In genomic region chr10:118013078-118013568, GRCh38 we compare ENCODE assay signal across 18 cellular contexts. TPM values are rescaled to one million over a fixed set of nuclear protein-coding genes. Genes with fewer than 3 reads are reported as not detected.
DNase-seq lines count a peak whose midpoint lies in the region; ATAC-seq, FAIRE-seq and TF ChIP-seq lines count a peak whose summit lies in the region.
"Had no signal": no experiment of that assay in that cellular context is flagged by ENCODE, and none has a peak within 500 bp of the region (broad histone marks: within the 10 kb centered on the region; RNA-seq: fewer than 3 reads in every experiment).

No MANE protein-coding gene starts in this region.

- H3K9ac ChIP-seq in GM12878 (ENCODE audit: control insufficient read depth, insufficient read depth, low read length) = no peak overlapping the region
- H3K9ac ChIP-seq: BLaER1 had no signal

- no TSS peak for BruUV-seq in GM12878 (replicated peaks; lab: Mats Ljungman, UMichigan)

- TF ChIP-seq POLR2A in GM12878 (IDR thresholded peaks at IDR 0.05; ENCODE audit: low read depth, low read length) = no peak

- peak; percentile 71 for FAIRE-seq in GM12878 (lab: Jason Lieb, UNC)
- FAIRE-seq: A549 had no signal

- TF ChIP-seq EP300 in GM12878 (IDR thresholded peaks at IDR 0.05; ENCODE audit: borderline replicate concordance in 1 of 2, control insufficient read depth in 1 of 2, low read depth in 2 of 2, low read length in 2 of 2) = no peak

- TF ChIP-seq RAD21 in GM12878 (IDR thresholded peaks at IDR 0.05; ENCODE audit: insufficient read depth, low read depth, low read length) = no peak

- no peak overlapping the region for H3K4me2 ChIP-seq in GM12878 (ENCODE audit: control insufficient read depth, insufficient read depth)
- H3K4me2 ChIP-seq: A549, BLaER1 had no signal

- intact Hi-C loops in GM12878 (cut with micrococcal nuclease; ENCODE audit: unreplicated experiment) = no loop called here

- H4K20me1 ChIP-seq in GM12878 (ENCODE audit: control insufficient read depth, insufficient read depth) = no peaks in the 10 kb centered on the region
- H4K20me1 ChIP-seq: BLaER1 had no signal

- POLR2A ChIA-PET in GM12878 (lab: Charles Lee) = no interaction called here

- RAD21 ChIA-PET in GM12878 (lab: Charles Lee; ENCODE audit: unreplicated experiment) = no interaction called here

- no peak overlapping the region for H2AFZ ChIP-seq in GM12878 (ENCODE audit: control insufficient read depth, low read depth, low read length)

- no peak overlapping the region for H3K27ac ChIP-seq in GM12878 (ENCODE audit: control insufficient read depth, insufficient read depth)
- H3K27ac ChIP-seq: A549, BLaER1, SJSA1 had no signal

- H3K36me3 ChIP-seq in GM12878 (ENCODE audit: control insufficient read depth in 2 of 2, insufficient read depth in 2 of 2, low read length in 1 of 2) = peaks cover 0 to 4% of the 10 kb centered on the region in 2 experiments; a peak in 1 of 4 replicates

- no peaks in the 10 kb centered on the region for H3K4me1 ChIP-seq in GM12878 (ENCODE audit: control insufficient read depth, insufficient read depth, low read length)
- H3K4me1 ChIP-seq: A549, SJSA1 had no signal

- DNase-seq in NCI-H748 (lab: John Stamatoyannopoulos, UW; ENCODE audit: unreplicated experiment) (peak; percentile 17), NCI-H748 treated with DMSO at 0.1 percent for 48 hours (lab: John Stamatoyannopoulos, UW) (no peak), NCI-H146 treated with DMSO at 0.1 percent for 48 hours (lab: John Stamatoyannopoulos, UW; ENCODE audit: unreplicated experiment) (peak; percentile 75), GM12878 (ENCODE audit: low read depth, low spot score) (no peak), retina (peak; percentile 41), SIG-M5 treated with dmso at 0.1 percent for 504 hours (lab: John Stamatoyannopoulos, UW; ENCODE audit: unreplicated experiment) (no peak)
- DNase-seq: CD8-positive, alpha-beta T cell; DND-41; GOT3; NCI-H187 treated with DMSO at 0.1 percent for 48 hours; NCI-H446 treated with DMSO at 0.1 percent for 48 hours; NCI-H774 had no signal

- CTCF ChIA-PET in GM12878 (lab: Yijun Ruan, JAX) = no interaction called here

- no peak for TF ChIP-seq CTCF in GM12878 (IDR thresholded peaks at IDR 0.05 in 2 of 3, conservative IDR thresholded peaks at IDR 0.05 in 1 of 3; ENCODE audit: control insufficient read depth in 2 of 3, extremely low read depth in 1 of 3, insufficient read depth in 1 of 3, low read depth in 3 of 3, low read length in 3 of 3)

- ATAC-seq in GM12878 (peak; percentile 44), HG02938 (IDR thresholded peaks at IDR 0.05; ENCODE audit: unreplicated experiment) (no peak), GM21717 (IDR thresholded peaks at IDR 0.05; ENCODE audit: unreplicated experiment) (no peak)
- ATAC-seq: A549; CD8-positive, alpha-beta T cell; Panc1 had no signal

- in situ Hi-C loops in GM12878 (cut with MboI) = no loop called here

- H3K9me3 ChIP-seq in GM12878 (replicated peaks; ENCODE audit: control insufficient read depth, insufficient read depth, low read length) = no peaks in the 10 kb centered on the region
- H3K9me3 ChIP-seq: A549, BLaER1, SJSA1 had no signal

- no peaks in the 10 kb centered on the region for H3K79me2 ChIP-seq in GM12878 (ENCODE audit: control insufficient read depth, insufficient read depth, low read length)

- SMC1A ChIA-PET in GM12878 (lab: Charles Lee; ENCODE audit: uncharacterized antibody, unreplicated experiment) = interaction anchor here (2.4 kb wide), 1 partner anchor 15 kb away, joined by 7 read pairs; no protein-coding TSS in a partner anchor

- no peaks in the 10 kb centered on the region for H3K27me3 ChIP-seq in GM12878 (replicated peaks in 1 of 2; ENCODE audit: control insufficient read depth in 2 of 2, insufficient read depth in 2 of 2, low read length in 1 of 2)
- H3K27me3 ChIP-seq: BLaER1, SJSA1 had no signal

- no peak overlapping the region for H3K4me3 ChIP-seq in GM12878
- H3K4me3 ChIP-seq: A549, BLaER1, SJSA1 had no signal

TF ChIP-seq in GM12878, 131 proteins besides CTCF, POLR2A, EP300 and RAD21:
- TF ChIP-seq MTA2 (IDR thresholded peaks at IDR 0.05; ENCODE audit: low read depth) (peak; percentile 83), TBL1XR1 (IDR thresholded peaks at IDR 0.05; ENCODE audit: low read depth, low read length) (no peak)

RNA-seq across cellular contexts. Expression of gene RAB11FIP2, which starts 33.6 kb away (rescaled TPM):
- total RNA-seq in GM12878 (2013; cell fraction: nucleolus; rRNA removed) = 81.5 and 85.1 TPM in 2 replicates
- 5.0 and 7.9 TPM in 2 replicates for total RNA-seq in GM12878 (2014; rRNA removed)
- total RNA-seq in GM12878 (2014; rRNA removed; fragmentation: Illumina TruSeq; extraction: Trizol) = 13.5 and 16.7 TPM in 2 replicates
- total RNA-seq in GM12878 (2021) = 7.2 and 8.1 TPM in 2 replicates
- 1.9 TPM for polyA plus RNA-seq in GM12878 (2011; ENCODE audit: low read depth)
- 7.6 and 13.1 TPM in 2 replicates for polyA plus RNA-seq in GM12878 (2011; rRNA removed)
- 2.0 and 3.0 TPM in 2 replicates for polyA plus RNA-seq in GM12878 (2011; cell fraction: cytosol; rRNA removed)
- 12.8 and 13.7 TPM in 2 replicates for polyA plus RNA-seq in GM12878 (2011; cell fraction: nucleus; rRNA removed)
- polyA plus RNA-seq in GM12878 (2012) = 3.8 and 3.9 TPM in 2 replicates
- polyA plus RNA-seq in GM12878 (2014; fragmentation: Illumina TruSeq; extraction: Trizol) = 5.4 and 8.6 TPM in 2 replicates
- polyA plus RNA-seq in GM12878 (2014; fragmentation: Nextera tagmentation; extraction: Ambion mirVana) = 1 to 10 TPM; 1.8 to 2.3 TPM
- 3.0 and 3.3 TPM in 2 replicates for polyA plus RNA-seq in GM12878 (2014; rRNA removed)
- 1 to 10 TPM; 1.8 to 3.7 TPM for polyA plus RNA-seq in GM12878 (2016; fragmentation: Nextera tagmentation; extraction: Ambion mirVana)
- polyA minus RNA-seq in GM12878 (2011; rRNA and poly(A)+ RNA removed) = 7.9 and 8.2 TPM in 2 replicates
- 2.5 and 3.5 TPM in 2 replicates for polyA minus RNA-seq in GM12878 (2011; cell fraction: cytosol; rRNA and poly(A)+ RNA removed)
- polyA minus RNA-seq in GM12878 (2011; cell fraction: nucleus; rRNA and poly(A)+ RNA removed) = 25.6 and 25.8 TPM in 2 replicates

Comparison
In these comparisons a context has a peak if more than half of its experiments do, and no peak if none do; other contexts are left out.
1. DNase-seq: peak in NCI-H748 (single experiment), NCI-H146 treated with DMSO at 0.1 percent for 48 hours (single experiment) and retina (single experiment); none in NCI-H748 treated with DMSO at 0.1 percent for 48 hours (single experiment), GM12878 (single experiment) and SIG-M5 treated with dmso at 0.1 percent for 504 hours (single experiment).